8 cellular contexts compared by ENCODE assay signal in genomic region chr17:43388198-43389021, GRCh38. TPM values are rescaled to one million over a fixed set of nuclear protein-coding genes. Genes with fewer than 3 reads are reported as not detected.
A peak's percentile ranks its signal among the peaks of the same experiment; 100 is the strongest.
DNase-seq lines count a peak whose midpoint lies in the region; ATAC-seq lines count a peak whose summit lies in the region.

No MANE protein-coding gene starts in this region.

- no peaks in the 10 kb centered on the region for H3K36me3 ChIP-seq in ACC112 (ENCODE audit: insufficient read depth, low read length)

- H3K4me3 ChIP-seq in ACC112 (ENCODE audit: low read depth, low read length): peak overlapping the region; percentile 70

- DNase-seq in NCI-H446 treated with DMSO at 0.1 percent for 48 hours (lab: John Stamatoyannopoulos, UW) (peak; percentile 62), cerebellum (ENCODE audit: low spot score) (peak; percentile 92), kidney glomerular epithelial cell (lab: John Stamatoyannopoulos, UW) (peak; percentile 83)
- peak; percentile 85 to 86 for DNase-seq in activated CD4-positive, alpha-beta T cell treated with anti-CD3 and anti-CD28 coated beads for 24 hours (ENCODE audit: low read depth in 2 of 2)
- peak; percentile 78 to 87 for DNase-seq in stimulated activated CD4-positive, alpha-beta T cell treated with anti-CD3 and anti-CD28 coated beads, Interleukin-15, amount 100 ng/mL, for 48 hours (ENCODE audit: low read depth in 2 of 2)

- H2AFZ ChIP-seq in ACC112 (ENCODE audit: low read length, unreplicated experiment): peak overlapping the region; percentile 97

- H3K4me1 ChIP-seq in ACC112 (ENCODE audit: control insufficient read depth, insufficient read depth, low read length, unreplicated experiment): peaks cover 6% of the 10 kb centered on the region

- H3K27me3 ChIP-seq in ACC112 (ENCODE audit: insufficient read depth, low read length): no peaks in the 10 kb centered on the region

- ATAC-seq in GM18873 (IDR thresholded peaks at IDR 0.05; ENCODE audit: low FRiP score, unreplicated experiment): peak; percentile 60
- peak; percentile 71 for ATAC-seq in HG03342 (IDR thresholded peaks at IDR 0.05; ENCODE audit: unreplicated experiment)

- no peaks in the 10 kb centered on the region for H3K79me2 ChIP-seq in ACC112 (ENCODE audit: control insufficient read depth, insufficient read depth, low read length, unreplicated experiment)

- H3K27ac ChIP-seq in ACC112 (ENCODE audit: low read depth, low read length): peak overlapping the region; percentile 99

RNA-seq across cellular contexts. Expression of gene ARL4D, which starts 10.4 kb away (rescaled TPM):
- 5.1 TPM for total RNA-seq in cerebellum

Comparison
In these comparisons a context has a peak if more than half of its experiments do, and no peak if none do; other contexts are left out.
1. Peak in every context shown above with its lines: DNase-seq, ATAC-seq, H3K4me3 ChIP-seq and H3K27ac ChIP-seq.